ENCODE assay signal across 1 cellular context in the genomic region with DNA sequence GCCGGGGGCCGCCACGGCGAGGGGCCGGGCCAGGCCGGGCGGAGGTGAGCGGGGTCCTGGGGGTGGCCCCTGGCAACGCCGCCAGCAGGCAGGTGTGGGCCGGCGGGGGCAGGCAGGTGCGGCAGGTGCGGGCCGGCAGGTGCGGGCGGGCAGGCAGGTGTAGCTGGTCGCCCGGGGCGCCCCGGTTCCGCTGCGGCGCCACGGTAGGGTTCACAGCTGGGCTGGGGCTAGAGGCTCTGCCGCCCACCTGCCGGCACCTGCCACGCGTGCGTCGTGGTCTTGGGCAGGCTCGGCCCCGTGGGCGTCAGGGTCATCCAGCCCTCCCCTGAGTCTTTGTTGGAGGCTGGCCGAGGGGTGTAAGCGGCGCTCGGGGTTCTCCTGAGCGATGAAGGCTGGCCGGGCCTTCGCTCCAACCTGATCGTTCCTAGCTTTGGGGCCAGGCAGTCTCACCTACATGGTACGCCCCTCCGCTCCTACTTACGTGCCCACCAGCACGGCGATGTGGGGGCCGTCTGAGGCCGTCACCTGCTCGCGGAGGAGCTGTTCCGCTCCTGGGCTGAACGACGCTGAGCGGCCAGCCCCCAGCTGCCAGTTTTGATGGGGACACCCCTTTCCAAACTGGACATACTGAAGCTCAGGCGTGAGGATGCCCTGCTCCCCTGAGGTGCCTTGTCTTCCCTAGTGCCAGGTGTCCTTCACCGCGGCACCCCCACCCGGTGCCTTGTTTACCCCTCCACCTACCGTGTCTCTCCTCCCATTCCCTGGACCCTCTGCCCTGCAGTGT.
TF ChIP-seq lines count a peak whose summit lies in the region.

No MANE protein-coding gene starts in this region.

TF ChIP-seq in K562, 482 proteins besides CTCF, POLR2A, EP300 and RAD21 (continues in another document):
- TF ChIP-seq, protein P1, sequence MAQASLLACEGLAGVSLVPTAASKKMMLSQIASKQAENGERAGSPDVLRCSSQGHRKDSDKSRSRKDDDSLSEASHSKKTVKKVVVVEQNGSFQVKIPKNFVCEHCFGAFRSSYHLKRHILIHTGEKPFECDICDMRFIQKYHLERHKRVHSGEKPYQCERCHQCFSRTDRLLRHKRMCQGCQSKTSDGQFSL (CRISPR knock-in tag; IDR thresholded peaks at IDR 0.05), result peak; percentile 28; the same call in 1 of the 2 replicates
- TF ChIP-seq, protein P1 (tag; IDR thresholded peaks at IDR 0.05), result no peak
- TF ChIP-seq SP2 (IDR thresholded peaks at IDR 0.05; ENCODE audit: extremely low read depth, low read depth, low read length, poor library complexity, severe bottlenecking), result no peak
- TF ChIP-seq, protein P2, sequence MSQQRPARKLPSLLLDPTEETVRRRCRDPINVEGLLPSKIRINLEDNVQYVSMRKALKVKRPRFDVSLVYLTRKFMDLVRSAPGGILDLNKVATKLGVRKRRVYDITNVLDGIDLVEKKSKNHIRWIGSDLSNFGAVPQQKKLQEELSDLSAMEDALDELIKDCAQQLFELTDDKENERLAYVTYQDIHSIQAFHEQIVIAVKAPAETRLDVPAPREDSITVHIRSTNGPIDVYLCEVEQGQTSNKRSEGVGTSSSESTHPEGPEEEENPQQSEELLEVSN (IDR thresholded peaks at IDR 0.05; ENCODE audit: borderline replicate concordance in 1 of 2, extremely low read depth in 1 of 2, insufficient read depth in 1 of 2, insufficient read length in 1 of 2, low read depth in 1 of 2, low read length in 1 of 2, poor library complexity in 1 of 2, severe bottlenecking in 1 of 2), result peak in 1 of 2 experiments; percentile 12
- TF ChIP-seq TOE1 (IDR thresholded peaks at IDR 0.05; ENCODE audit: borderline replicate concordance), result no peak
- no peak for TF ChIP-seq TOE1 (CRISPR knock-in tag; IDR thresholded peaks at IDR 0.05; ENCODE audit: borderline replicate concordance, low read depth)
- TF ChIP-seq, protein P3, sequence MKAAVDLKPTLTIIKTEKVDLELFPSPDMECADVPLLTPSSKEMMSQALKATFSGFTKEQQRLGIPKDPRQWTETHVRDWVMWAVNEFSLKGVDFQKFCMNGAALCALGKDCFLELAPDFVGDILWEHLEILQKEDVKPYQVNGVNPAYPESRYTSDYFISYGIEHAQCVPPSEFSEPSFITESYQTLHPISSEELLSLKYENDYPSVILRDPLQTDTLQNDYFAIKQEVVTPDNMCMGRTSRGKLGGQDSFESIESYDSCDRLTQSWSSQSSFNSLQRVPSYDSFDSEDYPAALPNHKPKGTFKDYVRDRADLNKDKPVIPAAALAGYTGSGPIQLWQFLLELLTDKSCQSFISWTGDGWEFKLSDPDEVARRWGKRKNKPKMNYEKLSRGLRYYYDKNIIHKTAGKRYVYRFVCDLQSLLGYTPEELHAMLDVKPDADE (conservative IDR thresholded peaks at IDR 0.05; ENCODE audit: control insufficient read depth, low read depth, low read length), result 0 out of 2 replicates have a peak, but pooled peaks have one; percentile 41
- TF ChIP-seq, protein P4, sequence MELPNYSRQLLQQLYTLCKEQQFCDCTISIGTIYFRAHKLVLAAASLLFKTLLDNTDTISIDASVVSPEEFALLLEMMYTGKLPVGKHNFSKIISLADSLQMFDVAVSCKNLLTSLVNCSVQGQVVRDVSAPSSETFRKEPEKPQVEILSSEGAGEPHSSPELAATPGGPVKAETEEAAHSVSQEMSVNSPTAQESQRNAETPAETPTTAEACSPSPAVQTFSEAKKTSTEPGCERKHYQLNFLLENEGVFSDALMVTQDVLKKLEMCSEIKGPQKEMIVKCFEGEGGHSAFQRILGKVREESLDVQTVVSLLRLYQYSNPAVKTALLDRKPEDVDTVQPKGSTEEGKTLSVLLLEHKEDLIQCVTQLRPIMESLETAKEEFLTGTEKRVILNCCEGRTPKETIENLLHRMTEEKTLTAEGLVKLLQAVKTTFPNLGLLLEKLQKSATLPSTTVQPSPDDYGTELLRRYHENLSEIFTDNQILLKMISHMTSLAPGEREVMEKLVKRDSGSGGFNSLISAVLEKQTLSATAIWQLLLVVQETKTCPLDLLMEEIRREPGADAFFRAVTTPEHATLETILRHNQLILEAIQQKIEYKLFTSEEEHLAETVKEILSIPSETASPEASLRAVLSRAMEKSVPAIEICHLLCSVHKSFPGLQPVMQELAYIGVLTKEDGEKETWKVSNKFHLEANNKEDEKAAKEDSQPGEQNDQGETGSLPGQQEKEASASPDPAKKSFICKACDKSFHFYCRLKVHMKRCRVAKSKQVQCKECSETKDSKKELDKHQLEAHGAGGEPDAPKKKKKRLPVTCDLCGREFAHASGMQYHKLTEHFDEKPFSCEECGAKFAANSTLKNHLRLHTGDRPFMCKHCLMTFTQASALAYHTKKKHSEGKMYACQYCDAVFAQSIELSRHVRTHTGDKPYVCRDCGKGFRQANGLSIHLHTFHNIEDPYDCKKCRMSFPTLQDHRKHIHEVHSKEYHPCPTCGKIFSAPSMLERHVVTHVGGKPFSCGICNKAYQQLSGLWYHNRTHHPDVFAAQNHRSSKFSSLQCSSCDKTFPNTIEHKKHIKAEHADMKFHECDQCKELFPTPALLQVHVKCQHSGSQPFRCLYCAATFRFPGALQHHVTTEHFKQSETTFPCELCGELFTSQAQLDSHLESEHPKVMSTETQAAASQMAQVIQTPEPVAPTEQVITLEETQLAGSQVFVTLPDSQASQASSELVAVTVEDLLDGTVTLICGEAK (IDR thresholded peaks at IDR 0.05), result no peak
- TF ChIP-seq, protein P4 (CRISPR knock-in tag; IDR thresholded peaks at IDR 0.05), result no peak
- no peak for TF ChIP-seq CREB1 (IDR thresholded peaks at IDR 0.05)
- no peak for TF ChIP-seq CREB1 (CRISPR knock-in tag; IDR thresholded peaks at IDR 0.05)
- TF ChIP-seq ZNF436 (CRISPR knock-in tag; IDR thresholded peaks at IDR 0.05), result no peak
- TF ChIP-seq, protein P5, sequence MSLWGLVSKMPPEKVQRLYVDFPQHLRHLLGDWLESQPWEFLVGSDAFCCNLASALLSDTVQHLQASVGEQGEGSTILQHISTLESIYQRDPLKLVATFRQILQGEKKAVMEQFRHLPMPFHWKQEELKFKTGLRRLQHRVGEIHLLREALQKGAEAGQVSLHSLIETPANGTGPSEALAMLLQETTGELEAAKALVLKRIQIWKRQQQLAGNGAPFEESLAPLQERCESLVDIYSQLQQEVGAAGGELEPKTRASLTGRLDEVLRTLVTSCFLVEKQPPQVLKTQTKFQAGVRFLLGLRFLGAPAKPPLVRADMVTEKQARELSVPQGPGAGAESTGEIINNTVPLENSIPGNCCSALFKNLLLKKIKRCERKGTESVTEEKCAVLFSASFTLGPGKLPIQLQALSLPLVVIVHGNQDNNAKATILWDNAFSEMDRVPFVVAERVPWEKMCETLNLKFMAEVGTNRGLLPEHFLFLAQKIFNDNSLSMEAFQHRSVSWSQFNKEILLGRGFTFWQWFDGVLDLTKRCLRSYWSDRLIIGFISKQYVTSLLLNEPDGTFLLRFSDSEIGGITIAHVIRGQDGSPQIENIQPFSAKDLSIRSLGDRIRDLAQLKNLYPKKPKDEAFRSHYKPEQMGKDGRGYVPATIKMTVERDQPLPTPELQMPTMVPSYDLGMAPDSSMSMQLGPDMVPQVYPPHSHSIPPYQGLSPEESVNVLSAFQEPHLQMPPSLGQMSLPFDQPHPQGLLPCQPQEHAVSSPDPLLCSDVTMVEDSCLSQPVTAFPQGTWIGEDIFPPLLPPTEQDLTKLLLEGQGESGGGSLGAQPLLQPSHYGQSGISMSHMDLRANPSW (CRISPR knock-in tag; IDR thresholded peaks at IDR 0.05), result no peak
- TF ChIP-seq, protein P6, sequence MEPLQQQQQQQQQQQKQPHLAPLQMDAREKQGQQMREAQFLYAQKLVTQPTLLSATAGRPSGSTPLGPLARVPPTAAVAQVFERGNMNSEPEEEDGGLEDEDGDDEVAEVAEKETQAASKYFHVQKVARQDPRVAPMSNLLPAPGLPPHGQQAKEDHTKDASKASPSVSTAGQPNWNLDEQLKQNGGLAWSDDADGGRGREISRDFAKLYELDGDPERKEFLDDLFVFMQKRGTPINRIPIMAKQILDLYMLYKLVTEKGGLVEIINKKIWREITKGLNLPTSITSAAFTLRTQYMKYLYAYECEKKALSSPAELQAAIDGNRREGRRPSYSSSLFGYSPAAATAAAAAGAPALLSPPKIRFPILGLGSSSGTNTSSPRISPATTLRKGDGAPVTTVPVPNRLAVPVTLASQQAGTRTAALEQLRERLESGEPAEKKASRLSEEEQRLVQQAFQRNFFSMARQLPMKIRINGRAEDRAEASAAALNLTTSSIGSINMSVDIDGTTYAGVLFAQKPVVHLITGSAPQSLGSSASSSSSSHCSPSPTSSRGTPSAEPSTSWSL (CRISPR knock-in tag; IDR thresholded peaks at IDR 0.05; ENCODE audit: borderline replicate concordance), result no peak
- no peak for TF ChIP-seq ZBED1 (IDR thresholded peaks at IDR 0.05)
- no peak for TF ChIP-seq ZNF57 (CRISPR knock-in tag; IDR thresholded peaks at IDR 0.05)
- TF ChIP-seq, protein P7, sequence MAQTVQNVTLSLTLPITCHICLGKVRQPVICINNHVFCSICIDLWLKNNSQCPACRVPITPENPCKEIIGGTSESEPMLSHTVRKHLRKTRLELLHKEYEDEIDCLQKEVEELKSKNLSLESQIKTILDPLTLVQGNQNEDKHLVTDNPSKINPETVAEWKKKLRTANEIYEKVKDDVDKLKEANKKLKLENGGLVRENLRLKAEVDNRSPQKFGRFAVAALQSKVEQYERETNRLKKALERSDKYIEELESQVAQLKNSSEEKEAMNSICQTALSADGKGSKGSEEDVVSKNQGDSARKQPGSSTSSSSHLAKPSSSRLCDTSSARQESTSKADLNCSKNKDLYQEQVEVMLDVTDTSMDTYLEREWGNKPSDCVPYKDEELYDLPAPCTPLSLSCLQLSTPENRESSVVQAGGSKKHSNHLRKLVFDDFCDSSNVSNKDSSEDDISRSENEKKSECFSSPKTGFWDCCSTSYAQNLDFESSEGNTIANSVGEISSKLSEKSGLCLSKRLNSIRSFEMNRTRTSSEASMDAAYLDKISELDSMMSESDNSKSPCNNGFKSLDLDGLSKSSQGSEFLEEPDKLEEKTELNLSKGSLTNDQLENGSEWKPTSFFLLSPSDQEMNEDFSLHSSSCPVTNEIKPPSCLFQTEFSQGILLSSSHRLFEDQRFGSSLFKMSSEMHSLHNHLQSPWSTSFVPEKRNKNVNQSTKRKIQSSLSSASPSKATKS (CRISPR knock-in tag; IDR thresholded peaks at IDR 0.05), result no peak
- TF ChIP-seq ETS2 (tag; IDR thresholded peaks at IDR 0.05; ENCODE audit: borderline replicate concordance, poor library complexity, severe bottlenecking), result no peak
- no peak for TF ChIP-seq BCOR (IDR thresholded peaks at IDR 0.05)
- TF ChIP-seq, protein P8, sequence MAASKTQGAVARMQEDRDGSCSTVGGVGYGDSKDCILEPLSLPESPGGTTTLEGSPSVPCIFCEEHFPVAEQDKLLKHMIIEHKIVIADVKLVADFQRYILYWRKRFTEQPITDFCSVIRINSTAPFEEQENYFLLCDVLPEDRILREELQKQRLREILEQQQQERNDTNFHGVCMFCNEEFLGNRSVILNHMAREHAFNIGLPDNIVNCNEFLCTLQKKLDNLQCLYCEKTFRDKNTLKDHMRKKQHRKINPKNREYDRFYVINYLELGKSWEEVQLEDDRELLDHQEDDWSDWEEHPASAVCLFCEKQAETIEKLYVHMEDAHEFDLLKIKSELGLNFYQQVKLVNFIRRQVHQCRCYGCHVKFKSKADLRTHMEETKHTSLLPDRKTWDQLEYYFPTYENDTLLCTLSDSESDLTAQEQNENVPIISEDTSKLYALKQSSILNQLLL (CRISPR knock-in tag; IDR thresholded peaks at IDR 0.05; ENCODE audit: borderline replicate concordance), result no peak
- no peak for TF ChIP-seq ZBTB8A (IDR thresholded peaks at IDR 0.05; ENCODE audit: partially characterized antibody)
- no peak for TF ChIP-seq NFATC3 (IDR thresholded peaks at IDR 0.05)
- no peak for TF ChIP-seq ZNF644 (tag; IDR thresholded peaks at IDR 0.05; ENCODE audit: low read depth)
- TF ChIP-seq TBP (optimal IDR thresholded peaks at IDR 0.05; ENCODE audit: low read depth, low read length), result no peak
- TF ChIP-seq BCL6 (CRISPR knock-in tag; IDR thresholded peaks at IDR 0.05), result no peak
- TF ChIP-seq, protein P9, sequence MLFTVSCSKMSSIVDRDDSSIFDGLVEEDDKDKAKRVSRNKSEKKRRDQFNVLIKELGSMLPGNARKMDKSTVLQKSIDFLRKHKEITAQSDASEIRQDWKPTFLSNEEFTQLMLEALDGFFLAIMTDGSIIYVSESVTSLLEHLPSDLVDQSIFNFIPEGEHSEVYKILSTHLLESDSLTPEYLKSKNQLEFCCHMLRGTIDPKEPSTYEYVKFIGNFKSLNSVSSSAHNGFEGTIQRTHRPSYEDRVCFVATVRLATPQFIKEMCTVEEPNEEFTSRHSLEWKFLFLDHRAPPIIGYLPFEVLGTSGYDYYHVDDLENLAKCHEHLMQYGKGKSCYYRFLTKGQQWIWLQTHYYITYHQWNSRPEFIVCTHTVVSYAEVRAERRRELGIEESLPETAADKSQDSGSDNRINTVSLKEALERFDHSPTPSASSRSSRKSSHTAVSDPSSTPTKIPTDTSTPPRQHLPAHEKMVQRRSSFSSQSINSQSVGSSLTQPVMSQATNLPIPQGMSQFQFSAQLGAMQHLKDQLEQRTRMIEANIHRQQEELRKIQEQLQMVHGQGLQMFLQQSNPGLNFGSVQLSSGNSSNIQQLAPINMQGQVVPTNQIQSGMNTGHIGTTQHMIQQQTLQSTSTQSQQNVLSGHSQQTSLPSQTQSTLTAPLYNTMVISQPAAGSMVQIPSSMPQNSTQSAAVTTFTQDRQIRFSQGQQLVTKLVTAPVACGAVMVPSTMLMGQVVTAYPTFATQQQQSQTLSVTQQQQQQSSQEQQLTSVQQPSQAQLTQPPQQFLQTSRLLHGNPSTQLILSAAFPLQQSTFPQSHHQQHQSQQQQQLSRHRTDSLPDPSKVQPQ (CRISPR knock-in tag; IDR thresholded peaks at IDR 0.05; ENCODE audit: borderline replicate concordance), result no peak
- TF ChIP-seq POLR3A (IDR thresholded peaks at IDR 0.05; ENCODE audit: borderline replicate concordance, extremely low read depth, insufficient read depth, insufficient read length), result no peak
- no peak for TF ChIP-seq ZFX (CRISPR knock-in tag; IDR thresholded peaks at IDR 0.05)
